ENCODE assay signal across 8 cellular contexts in genomic region chr21:41877901-41878830, GRCh38. TPM values are rescaled to one million over a fixed set of nuclear protein-coding genes. Genes with fewer than 3 reads are reported as not detected.
DNase-seq lines count a peak whose midpoint lies in the region; ATAC-seq and TF ChIP-seq lines count a peak whose summit lies in the region.

No MANE protein-coding gene starts in this region.

- H3K36me3 Mint-ChIP-seq in IgD-negative memory B cell (peaks cover 4% of the 10 kb centered on the region), immature natural killer cell (peaks cover 0 to 9% (median 0%) of the 10 kb centered on the region in 3 donors)

- no peaks in the 10 kb centered on the region for H3K27me3 Mint-ChIP-seq in IgD-negative memory B cell
- H3K27me3 Mint-ChIP-seq in immature natural killer cell (ENCODE audit: low read depth in 3 of 3) = peaks cover 0 to 10% (median 8%) of the 10 kb centered on the region in 3 donors

- H3K4me1 ChIP-seq in spleen = peaks cover 0 to 45% (median 26%) of the 10 kb centered on the region in 6 donors

- H3K4me3 ChIP-seq in brain microvascular endothelial cell (ENCODE audit: low read depth, low read length) = peak overlapping the region; percentile 79
- H3K4me3 ChIP-seq in spleen = peak overlapping the region; percentile 41 to 82 (median 63)

- H3K27ac ChIP-seq in brain microvascular endothelial cell (peak overlapping the region; percentile 75), spleen (peak overlapping the region in 5 of 8 donors; percentile 54 to 95 (median 88))

- H3K4me1 Mint-ChIP-seq in IgD-negative memory B cell = peaks cover 22 to 33% (median 25%) of the 10 kb centered on the region in 3 donors
- peaks cover 18 to 40% of the 10 kb centered on the region in 2 donors for H3K4me1 Mint-ChIP-seq in immature natural killer cell

- WGBS in spleen, 5 donors = 1 to 2% (median 1%) methylated on average over 34 to 48 of the region's 48 CpGs

- peak overlapping the region; percentile 87 to 97 (median 92) for H3K4me3 Mint-ChIP-seq in IgD-negative memory B cell
- H3K4me3 Mint-ChIP-seq in immature natural killer cell = peak overlapping the region; percentile 84 to 91 (median 89)

- DNase-seq in G401 (ENCODE audit: low spot score) (peak; percentile 63), SW480 (ENCODE audit: low spot score) (peak; percentile 26), brain microvascular endothelial cell (peak; percentile 51), immature natural killer cell (peak in 1 of 3 donors; percentile 14), spleen (peak; percentile 89)

- intact Hi-C loops in spleen (cut with DNase I; ENCODE audit: low total_unique reads) = no loop called here

- H3K36me3 ChIP-seq in brain microvascular endothelial cell (replicated peaks) (no peaks in the 10 kb centered on the region), spleen (peaks cover 0 to 6% (median 0%) of the 10 kb centered on the region in 6 donors)

- H3K9me3 Mint-ChIP-seq in IgD-negative memory B cell (no peaks in the 10 kb centered on the region), immature natural killer cell (no peaks in the 10 kb centered on the region)

- no peak for TF ChIP-seq POLR2A in spleen (IDR thresholded peaks at IDR 0.05)

- H3K27ac Mint-ChIP-seq in IgD-negative memory B cell (peak overlapping the region; percentile 86 to 96 (median 96)), immature natural killer cell (peak overlapping the region in 5 of 6 donors; percentile 61 to 91 (median 86))

- in situ Hi-C loops in G401 (cut with HindIII; ENCODE audit: low sequenced_read_pairs) = no loop called here
- in situ Hi-C loops in brain microvascular endothelial cell (cut with HindIII; ENCODE audit: low pct_ligation_motif_present, low sequenced_read_pairs) = no loop called here

- H3K27me3 ChIP-seq in brain microvascular endothelial cell (replicated peaks) (no peaks in the 10 kb centered on the region), spleen (replicated peaks in 1 of 7) (no peaks in the 10 kb centered on the region)

- H3K9me3 ChIP-seq in spleen = no peaks in the 10 kb centered on the region

- TF ChIP-seq CTCF in brain microvascular endothelial cell (IDR thresholded peaks at IDR 0.05; ENCODE audit: low read depth, low read length, missing control alignments) (no peak), spleen (IDR thresholded peaks at IDR 0.05 in 8 of 11, conservative IDR thresholded peaks at IDR 0.05 in 3 of 11) (no peak)

- ATAC-seq in GM21529 (IDR thresholded peaks at IDR 0.05; ENCODE audit: unreplicated experiment) (peak; percentile 22), GM21786 (IDR thresholded peaks at IDR 0.05; ENCODE audit: unreplicated experiment) (no peak)

RNA-seq across cellular contexts. Expression of gene PRDM15, which starts 1.0 kb away (rescaled TPM):
- 2.8 and 5.4 TPM in 2 replicates for total RNA-seq in G401 (2014; rRNA removed; shearing (Covaris generic))
- polyA plus RNA-seq in IgD-negative memory B cell (5.6 TPM), immature natural killer cell (1 to 10 TPM in 2 of 3 donors, not detected in 1; 1.3 to 3.5 TPM), spleen (1 to 10 TPM; 4.4 to 6.5 (median 6.0) TPM)
- 10 to 100 TPM in 6 of 7 donors, 1 to 10 TPM in 1; 8.4 to 18.0 (median 12.2) TPM for total RNA-seq in spleen
